ENCODE assay signal across 1 cellular context in genomic region chr7:34081931-34082330, GRCh38.
TF ChIP-seq lines count a peak whose summit lies in the region.

No MANE protein-coding gene starts in this region.

TF ChIP-seq in SK-N-SH, 30 proteins besides CTCF, POLR2A, EP300 and RAD21 (continued from another document):
- TF ChIP-seq, protein P1, sequence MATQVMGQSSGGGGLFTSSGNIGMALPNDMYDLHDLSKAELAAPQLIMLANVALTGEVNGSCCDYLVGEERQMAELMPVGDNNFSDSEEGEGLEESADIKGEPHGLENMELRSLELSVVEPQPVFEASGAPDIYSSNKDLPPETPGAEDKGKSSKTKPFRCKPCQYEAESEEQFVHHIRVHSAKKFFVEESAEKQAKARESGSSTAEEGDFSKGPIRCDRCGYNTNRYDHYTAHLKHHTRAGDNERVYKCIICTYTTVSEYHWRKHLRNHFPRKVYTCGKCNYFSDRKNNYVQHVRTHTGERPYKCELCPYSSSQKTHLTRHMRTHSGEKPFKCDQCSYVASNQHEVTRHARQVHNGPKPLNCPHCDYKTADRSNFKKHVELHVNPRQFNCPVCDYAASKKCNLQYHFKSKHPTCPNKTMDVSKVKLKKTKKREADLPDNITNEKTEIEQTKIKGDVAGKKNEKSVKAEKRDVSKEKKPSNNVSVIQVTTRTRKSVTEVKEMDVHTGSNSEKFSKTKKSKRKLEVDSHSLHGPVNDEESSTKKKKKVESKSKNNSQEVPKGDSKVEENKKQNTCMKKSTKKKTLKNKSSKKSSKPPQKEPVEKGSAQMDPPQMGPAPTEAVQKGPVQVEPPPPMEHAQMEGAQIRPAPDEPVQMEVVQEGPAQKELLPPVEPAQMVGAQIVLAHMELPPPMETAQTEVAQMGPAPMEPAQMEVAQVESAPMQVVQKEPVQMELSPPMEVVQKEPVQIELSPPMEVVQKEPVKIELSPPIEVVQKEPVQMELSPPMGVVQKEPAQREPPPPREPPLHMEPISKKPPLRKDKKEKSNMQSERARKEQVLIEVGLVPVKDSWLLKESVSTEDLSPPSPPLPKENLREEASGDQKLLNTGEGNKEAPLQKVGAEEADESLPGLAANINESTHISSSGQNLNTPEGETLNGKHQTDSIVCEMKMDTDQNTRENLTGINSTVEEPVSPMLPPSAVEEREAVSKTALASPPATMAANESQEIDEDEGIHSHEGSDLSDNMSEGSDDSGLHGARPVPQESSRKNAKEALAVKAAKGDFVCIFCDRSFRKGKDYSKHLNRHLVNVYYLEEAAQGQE (IDR thresholded peaks at IDR 0.05; ENCODE audit: low read depth, low read length), result no peak
- TF ChIP-seq POLR2AphosphoS5 (IDR thresholded peaks at IDR 0.05; ENCODE audit: low read depth, low read length) (no peak), JUND (IDR thresholded peaks at IDR 0.05) (no peak), FOSL2 (IDR thresholded peaks at IDR 0.05; ENCODE audit: borderline replicate concordance, low read depth) (no peak), EZH2phosphoT487 (IDR thresholded peaks at IDR 0.05; ENCODE audit: borderline replicate concordance, low read depth) (no peak), GABPA (IDR thresholded peaks at IDR 0.05; ENCODE audit: low read depth) (no peak), TAF1 (IDR thresholded peaks at IDR 0.05; ENCODE audit: borderline replicate concordance, low read depth, low read length) (no peak), SIN3A (IDR thresholded peaks at IDR 0.05; ENCODE audit: borderline replicate concordance, low read depth, low read length) (no peak), YY1 (IDR thresholded peaks at IDR 0.05; ENCODE audit: low read depth) (no peak), USF1 (IDR thresholded peaks at IDR 0.05; ENCODE audit: borderline replicate concordance, low read depth) (no peak)
- TF ChIP-seq, protein P2, sequence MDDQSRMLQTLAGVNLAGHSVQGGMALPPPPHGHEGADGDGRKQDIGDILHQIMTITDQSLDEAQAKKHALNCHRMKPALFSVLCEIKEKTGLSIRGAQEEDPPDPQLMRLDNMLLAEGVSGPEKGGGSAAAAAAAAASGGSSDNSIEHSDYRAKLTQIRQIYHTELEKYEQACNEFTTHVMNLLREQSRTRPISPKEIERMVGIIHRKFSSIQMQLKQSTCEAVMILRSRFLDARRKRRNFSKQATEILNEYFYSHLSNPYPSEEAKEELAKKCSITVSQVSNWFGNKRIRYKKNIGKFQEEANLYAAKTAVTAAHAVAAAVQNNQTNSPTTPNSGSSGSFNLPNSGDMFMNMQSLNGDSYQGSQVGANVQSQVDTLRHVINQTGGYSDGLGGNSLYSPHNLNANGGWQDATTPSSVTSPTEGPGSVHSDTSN (IDR thresholded peaks at IDR 0.05), result no peak
- TF ChIP-seq, protein P3, sequence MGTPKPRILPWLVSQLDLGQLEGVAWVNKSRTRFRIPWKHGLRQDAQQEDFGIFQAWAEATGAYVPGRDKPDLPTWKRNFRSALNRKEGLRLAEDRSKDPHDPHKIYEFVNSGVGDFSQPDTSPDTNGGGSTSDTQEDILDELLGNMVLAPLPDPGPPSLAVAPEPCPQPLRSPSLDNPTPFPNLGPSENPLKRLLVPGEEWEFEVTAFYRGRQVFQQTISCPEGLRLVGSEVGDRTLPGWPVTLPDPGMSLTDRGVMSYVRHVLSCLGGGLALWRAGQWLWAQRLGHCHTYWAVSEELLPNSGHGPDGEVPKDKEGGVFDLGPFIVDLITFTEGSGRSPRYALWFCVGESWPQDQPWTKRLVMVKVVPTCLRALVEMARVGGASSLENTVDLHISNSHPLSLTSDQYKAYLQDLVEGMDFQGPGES (IDR thresholded peaks at IDR 0.05; ENCODE audit: low read depth, low read length), result no peak
TF ChIP-seq in SK-N-SH: peak in this region for 0.
